ENCODE assay signal across 18 cellular contexts in genomic region chr6:79374308-79374707, GRCh38.
"Had no signal": no experiment of that assay in that cellular context is flagged by ENCODE, and none has a peak within 500 bp of the region (broad histone marks: within the 10 kb centered on the region; RNA-seq: fewer than 3 reads in every experiment).

No MANE protein-coding gene starts in this region.

- H3K4me1 ChIP-seq: Peyer's patch had no signal

- H3K27ac ChIP-seq: ascending aorta, body of pancreas, Peyer's patch, RWPE1, SJCRH30 had no signal

- DNase-seq: activated CD4-positive, alpha-beta T cell treated with anti-CD3 and anti-CD28 coated beads for 4 hours; activated CD8-positive, alpha-beta memory T cell treated with anti-CD3 and anti-CD28 coated beads, Interleukin-2, amount 50 U/mL, for 4 hours; activated CD8-positive, alpha-beta T cell treated with anti-CD3 and anti-CD28 coated beads for 36 hours; activated naive CD4-positive, alpha-beta T cell treated with anti-CD3 and anti-CD28 coated beads, Interleukin-2, amount 50 U/mL, for 16 hours; activated naive CD8-positive, alpha-beta T cell treated with anti-CD3 and anti-CD28 coated beads, Interleukin-2, amount 10 ng/mL, durations not matched to agents 7 days and 5 days; activated T-cell treated with anti-CD3 and anti-CD28 coated beads, Interleukin-2, amount 50 U/mL, for 72 hours; body of pancreas; Kasumi-1; NCI-H187 treated with DMSO at 0.1 percent for 48 hours; NCI-H2081 treated with DMSO at 0.1 percent for 48 hours; NCI-H446; OCI-M1; Peyer's patch; Right ventricle myocardium superior; SW 1271 had no signal

- H3K9me3 ChIP-seq: Peyer's patch had no signal

- H3K4me3 ChIP-seq: ascending aorta, body of pancreas, Peyer's patch, SJCRH30 had no signal

- H3K27me3 ChIP-seq: ascending aorta, body of pancreas, Peyer's patch, SJCRH30 had no signal

- H3K36me3 ChIP-seq: ascending aorta, Peyer's patch, SJCRH30 had no signal
